Comparison of ENCODE assay signal across 13 cellular contexts in the genomic region with DNA sequence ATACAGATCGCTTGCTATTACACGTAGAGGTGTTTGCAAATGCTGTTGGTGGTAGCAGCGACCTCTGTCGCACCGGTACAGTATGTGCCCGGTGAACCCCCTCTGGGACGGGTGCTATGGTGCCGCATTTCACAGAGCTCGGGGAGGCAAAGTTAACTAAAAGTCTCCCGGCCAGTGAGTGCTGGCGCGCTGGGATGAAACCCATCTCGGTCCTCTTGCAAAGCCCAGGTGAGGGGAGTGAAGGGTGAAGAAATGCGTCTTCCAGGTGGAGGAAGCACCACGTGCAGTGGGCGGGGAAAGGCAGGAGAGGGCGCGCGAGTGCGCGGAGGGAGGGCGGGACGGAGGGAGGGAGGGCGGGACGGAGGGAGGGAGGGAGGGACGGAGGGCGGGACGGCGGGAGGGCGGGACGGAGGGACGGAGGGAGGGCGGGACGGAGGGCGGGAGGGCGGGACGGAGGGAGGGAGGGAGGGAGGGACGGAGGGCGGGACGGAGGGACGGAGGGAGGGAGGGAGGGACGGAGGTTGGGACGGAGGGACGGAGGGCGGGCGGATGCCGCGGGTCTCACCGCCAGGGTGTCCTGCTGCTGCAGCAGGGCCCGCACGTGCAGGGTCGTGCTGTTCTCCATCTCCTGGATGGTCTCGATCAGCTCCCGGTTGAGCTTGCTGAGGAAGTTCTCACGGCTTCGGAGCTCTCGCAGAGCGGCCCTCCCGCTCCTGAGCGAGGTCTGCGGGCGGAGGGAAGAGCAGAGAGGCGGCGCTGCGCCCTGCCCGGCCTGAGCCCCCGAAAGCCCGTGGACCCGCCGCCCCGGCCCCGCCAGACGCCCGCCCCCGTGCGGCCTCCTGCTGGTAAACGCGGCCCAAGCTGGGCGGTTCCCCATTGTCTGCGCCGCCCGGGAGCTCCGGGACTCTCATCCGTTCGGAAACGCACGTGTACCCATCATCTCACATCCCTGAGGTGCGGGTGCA. TPM values are rescaled to one million over a fixed set of nuclear protein-coding genes. Genes with fewer than 3 reads are reported as not detected.
DNase-seq lines count a peak whose midpoint lies in the region; ATAC-seq and TF ChIP-seq lines count a peak whose summit lies in the region.
"Had no signal": no experiment of that assay in that cellular context is flagged by ENCODE, and none has a peak within 500 bp of the region (broad histone marks: within the 10 kb centered on the region; RNA-seq: fewer than 3 reads in every experiment).

No MANE protein-coding gene starts in this region.

- no peak overlapping the region for H3K4me3 Mint-ChIP-seq in osteocyte (ENCODE audit: unreplicated experiment)
- no peak overlapping the region for H3K4me3 Mint-ChIP-seq in CD4-positive, alpha-beta T cell

- H3K36me3 Mint-ChIP-seq in osteocyte (ENCODE audit: unreplicated experiment): peaks cover 29% of the 10 kb centered on the region
- H3K36me3 Mint-ChIP-seq in CD4-positive, alpha-beta T cell (ENCODE audit: low read depth): peaks cover 6% of the 10 kb centered on the region

- H3K36me3 ChIP-seq in ES-I3 (ENCODE audit: insufficient read depth, low read length): no peaks in the 10 kb centered on the region
- H3K36me3 ChIP-seq in left ventricle myocardium inferior: peaks cover 38% of the 10 kb centered on the region

- POLR2A ChIA-PET in CD4-positive, alpha-beta T cell (lab: Charles Lee): no interaction called here

- peak overlapping the region; percentile 57 for H3K4me3 ChIP-seq in left ventricle myocardium inferior
- H3K4me3 ChIP-seq: upper lobe of left lung had no signal

- intact Hi-C loops in left ventricle myocardium inferior (cut with micrococcal nuclease): no loop called here
- intact Hi-C loops in CD4-positive, alpha-beta T cell (cut with DNase I, micrococcal nuclease): no loop called here

- DNase-seq in brain pericyte (ENCODE audit: low read depth, low spot score): peak; percentile 15
- DNase-seq in left ventricle myocardium inferior: peak; percentile 53
- peak; percentile 81 for DNase-seq in osteocyte (ENCODE audit: extremely low spot score, unreplicated experiment)
- DNase-seq in CD4-positive, alpha-beta T cell: no peak
- no peak for DNase-seq in NCI-H226
- DNase-seq: GOT3 had no signal

- peak overlapping the region; percentile 28; the same call in 1 of the 2 replicates for H3K9ac ChIP-seq in ES-I3 (ENCODE audit: low read depth, low read length)

- peak; percentile 35 for TF ChIP-seq CTCF in left ventricle myocardium inferior (IDR thresholded peaks at IDR 0.05; ENCODE audit: borderline replicate concordance)
- no peak for TF ChIP-seq CTCF in osteocyte (IDR thresholded peaks at IDR 0.05)
- no peak for TF ChIP-seq CTCF in CD4-positive, alpha-beta T cell (IDR thresholded peaks at IDR 0.05)

- H3K4me1 ChIP-seq in ES-I3 (ENCODE audit: insufficient read depth, low read length) (no peaks in the 10 kb centered on the region), left ventricle myocardium inferior (peaks cover 5% of the 10 kb centered on the region)
- H3K4me1 ChIP-seq: upper lobe of left lung had no signal

- no peaks in the 10 kb centered on the region for H3K4me1 Mint-ChIP-seq in osteocyte (ENCODE audit: unreplicated experiment)
- H3K4me1 Mint-ChIP-seq in CD4-positive, alpha-beta T cell (ENCODE audit: low read depth): no peaks in the 10 kb centered on the region
- H3K4me1 Mint-ChIP-seq: CD14-positive monocyte had no signal

- CTCF ChIA-PET in CD4-positive, alpha-beta T cell (lab: Charles Lee): no interaction called here

- peak overlapping the region; percentile 37 for H3K27ac ChIP-seq in left ventricle myocardium inferior (replicated peaks)
- H3K27ac ChIP-seq in CD4-positive, alpha-beta T cell (ENCODE audit: low read depth, low read length): no peak overlapping the region
- H3K27ac ChIP-seq: upper lobe of left lung had no signal

- H3K27ac Mint-ChIP-seq in osteocyte (ENCODE audit: unreplicated experiment): no peak overlapping the region
- H3K27ac Mint-ChIP-seq in CD4-positive, alpha-beta T cell: no peak overlapping the region
- H3K27ac Mint-ChIP-seq: CD14-positive monocyte had no signal

- no peaks in the 10 kb centered on the region for H3K9me3 Mint-ChIP-seq in osteocyte (ENCODE audit: unreplicated experiment)
- no peaks in the 10 kb centered on the region for H3K9me3 Mint-ChIP-seq in CD4-positive, alpha-beta T cell

- no peaks in the 10 kb centered on the region for H3K27me3 Mint-ChIP-seq in osteocyte (ENCODE audit: unreplicated experiment)
- no peaks in the 10 kb centered on the region for H3K27me3 Mint-ChIP-seq in CD4-positive, alpha-beta T cell

- no peaks in the 10 kb centered on the region for H3K27me3 ChIP-seq in left ventricle myocardium inferior (ENCODE audit: low read depth)
- no peaks in the 10 kb centered on the region for H3K27me3 ChIP-seq in CD4-positive, alpha-beta T cell (ENCODE audit: control insufficient read depth, insufficient read depth, low read length)
- H3K27me3 ChIP-seq: upper lobe of left lung had no signal

- H3K9me3 ChIP-seq in ES-I3 (ENCODE audit: control insufficient read depth, insufficient read depth, low read length): no peaks in the 10 kb centered on the region
- H3K9me3 ChIP-seq in left ventricle myocardium inferior (replicated peaks): no peaks in the 10 kb centered on the region
- no peaks in the 10 kb centered on the region for H3K9me3 ChIP-seq in CD4-positive, alpha-beta T cell (ENCODE audit: control insufficient read depth, low read length)
- H3K9me3 ChIP-seq: upper lobe of left lung had no signal

- ATAC-seq in HG03521 (IDR thresholded peaks at IDR 0.05; ENCODE audit: unreplicated experiment): no peak
- no peak for ATAC-seq in CD4-positive, alpha-beta T cell (ENCODE audit: poor library complexity)
- ATAC-seq in GM19455 (IDR thresholded peaks at IDR 0.05; ENCODE audit: unreplicated experiment): no peak

RNA-seq across cellular contexts. Expression of gene C20orf96, which starts 11.7 kb away (rescaled TPM):
- 6.6 TPM for total RNA-seq in left ventricle myocardium inferior
- 17.6 and 19.9 TPM in 2 replicates for total RNA-seq in osteocyte
- 1 to 10 TPM; 2.4 to 3.3 TPM for total RNA-seq in CD4-positive, alpha-beta T cell

RNA-seq across cellular contexts. Expression of gene ZCCHC3, which starts 18.5 kb away (rescaled TPM):
- total RNA-seq in left ventricle myocardium inferior: 11.8 TPM
- total RNA-seq in osteocyte: 22.4 and 22.7 TPM in 2 replicates
- total RNA-seq in CD4-positive, alpha-beta T cell: 10 to 100 TPM; 19.3 to 19.5 TPM

RNA-seq across cellular contexts. Expression of gene DEFB132, which starts 21.4 kb away (rescaled TPM):
- total RNA-seq in left ventricle myocardium inferior (not detected), osteocyte (not detected in 2 replicates)
- total RNA-seq in CD4-positive, alpha-beta T cell: not detected
- total RNA-seq: LHCN-M2, renal cortical epithelial cell, upper lobe of left lung had no signal

RNA-seq across cellular contexts. Expression of gene SOX12, which starts 46.5 kb away (rescaled TPM):
- 12.3 TPM for total RNA-seq in left ventricle myocardium inferior
- 30.8 and 31.7 TPM in 2 replicates for total RNA-seq in osteocyte
- total RNA-seq in CD4-positive, alpha-beta T cell: 10 to 100 TPM; 11.6 to 11.9 TPM

RNA-seq across cellular contexts. Expression of gene DEFB129, which starts 51.8 kb away (rescaled TPM):
- not detected for total RNA-seq in left ventricle myocardium inferior
- total RNA-seq in osteocyte: not detected in 2 replicates
- not detected for total RNA-seq in CD4-positive, alpha-beta T cell
- total RNA-seq: LHCN-M2, renal cortical epithelial cell, upper lobe of left lung had no signal

Comparison
In these comparisons a context has a peak if more than half of its experiments do, and no peak if none do; other contexts are left out.
1. DNase-seq: peak in brain pericyte (single experiment), left ventricle myocardium inferior (single experiment) and osteocyte (single experiment); none in CD4-positive, alpha-beta T cell (0 of 10) and NCI-H226 (single experiment).